In genomic region chr10:47975409-47975808, GRCh38 we compare ENCODE assay signal across 9 cellular contexts. TPM values are rescaled to one million over a fixed set of nuclear protein-coding genes. Genes with fewer than 3 reads are reported as not detected.
"Had no signal": no experiment of that assay in that cellular context is flagged by ENCODE, and none has a peak within 500 bp of the region (broad histone marks: within the 10 kb centered on the region; RNA-seq: fewer than 3 reads in every experiment).

No MANE protein-coding gene starts in this region.

RNA-seq across cellular contexts. Expression of gene FAM25C, which starts 24.2 kb away (rescaled TPM):
- polyA plus RNA-seq: naive thymus-derived CD8-positive, alpha-beta T cell; neural cell; ovary; pancreas; right cardiac atrium; sigmoid colon; smooth muscle cell; spleen had no signal

RNA-seq across cellular contexts. Expression of gene NPY4R2, which starts 56.9 kb away (rescaled TPM):
- polyA plus RNA-seq: naive thymus-derived CD8-positive, alpha-beta T cell; neural cell; ovary; pancreas; psoas muscle; smooth muscle cell; spleen had no signal
